ENCODE assay signal across 15 cellular contexts in the genomic region with DNA sequence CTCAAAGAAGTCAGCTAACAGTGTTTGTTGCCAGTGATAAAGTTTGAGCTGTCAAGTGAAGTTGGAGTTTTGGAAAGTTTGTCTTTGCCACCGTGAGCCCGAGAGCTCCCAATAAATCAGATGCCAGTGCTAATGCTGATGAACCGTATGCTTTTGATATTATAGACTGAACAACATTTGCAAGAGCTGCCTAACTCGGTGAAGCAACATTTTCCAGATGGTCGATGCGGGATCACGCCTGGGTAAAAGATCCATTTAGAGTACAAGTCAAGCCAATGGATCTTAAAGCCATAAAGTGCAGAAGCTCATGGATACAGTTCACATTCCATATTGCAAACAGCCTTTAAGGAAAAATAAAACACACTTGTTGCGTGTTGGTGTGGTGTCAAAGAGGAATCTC.
"Had no signal": no experiment of that assay in that cellular context is flagged by ENCODE, and none has a peak within 500 bp of the region (broad histone marks: within the 10 kb centered on the region; RNA-seq: fewer than 3 reads in every experiment).

No MANE protein-coding gene starts in this region.

- ATAC-seq: foreskin keratinocyte, left lung had no signal

- H3K9me3 Mint-ChIP-seq: neural crest cell had no signal

- DNase-seq: activated CD4-positive, alpha-beta T cell treated with anti-CD3 and anti-CD28 coated beads for 1 hour; activated naive CD4-positive, alpha-beta T cell treated with anti-CD3 and anti-CD28 coated beads, Interleukin-2, amount 50 U/mL, for 16 hours; amniotic stem cell; dermis blood vessel endothelial cell; effector memory CD4-positive, alpha-beta T cell; foreskin keratinocyte; left lung; midbrain; retina; stimulated activated CD8-positive, alpha-beta memory T cell treated with anti-CD3 and anti-CD28 coated beads, Interleukin-4, amount 100 ng/mL, for 48 hours; stomach; SW 1271; trophoblast cell; WERI-Rb-1 had no signal
